In genomic region chr5:134086943-134087305, GRCh38 we compare ENCODE assay signal across 11 cellular contexts. TPM values are rescaled to one million over a fixed set of nuclear protein-coding genes. Genes with fewer than 3 reads are reported as not detected.
DNase-seq lines count a peak whose midpoint lies in the region; ATAC-seq and TF ChIP-seq lines count a peak whose summit lies in the region.
"Had no signal": no experiment of that assay in that cellular context is flagged by ENCODE, and none has a peak within 500 bp of the region (broad histone marks: within the 10 kb centered on the region; RNA-seq: fewer than 3 reads in every experiment).

No MANE protein-coding gene starts in this region.

- H3K27me3 ChIP-seq in spleen (replicated peaks in 1 of 7) = no peaks in the 10 kb centered on the region
- H3K27me3 ChIP-seq: transverse colon had no signal

- no peak for ATAC-seq in Right ventricle myocardium inferior
- no peak for ATAC-seq in GM21360 (IDR thresholded peaks at IDR 0.05; ENCODE audit: unreplicated experiment)

- TF ChIP-seq CTCF in spleen (IDR thresholded peaks at IDR 0.05 in 8 of 11, conservative IDR thresholded peaks at IDR 0.05 in 3 of 11) = no peak

- peaks cover 6 to 36% (median 18%) of the 10 kb centered on the region in 6 donors for H3K4me1 ChIP-seq in spleen

- intact Hi-C loops in Right ventricle myocardium inferior (cut with DNase I) = no loop called here
- intact Hi-C loops in spleen (cut with DNase I; ENCODE audit: low total_unique reads) = no loop called here

- no peak for TF ChIP-seq POLR2A in spleen (IDR thresholded peaks at IDR 0.05)

- H3K4me3 ChIP-seq in spleen = no peak overlapping the region
- H3K4me3 ChIP-seq: transverse colon had no signal

- WGBS in spleen, 5 donors = 74 to 87% (median 83%) methylated on average over 12 of the region's 12 CpGs

- peak in 2 of 3 experiments; percentile 52 to 56 for DNase-seq in activated CD8-positive, alpha-beta memory T cell treated with anti-CD3 and anti-CD28 coated beads for 48 hours (ENCODE audit: low read depth in 2 of 3, low spot score in 2 of 3)
- peak; percentile 51 for DNase-seq in amniotic epithelial cell (ENCODE audit: low read depth)
- DNase-seq in stimulated activated CD4-positive, alpha-beta T cell treated with anti-CD3 and anti-CD28 coated beads, TNF-alpha, amount 100 ng/mL, for 48 hours (ENCODE audit: low read depth in 3 of 3) = peak; percentile 62 to 76 (median 63)
- no peak for DNase-seq in NCI-H2227 (lab: John Stamatoyannopoulos, UW; ENCODE audit: unreplicated experiment)
- DNase-seq in Right ventricle myocardium inferior (ENCODE audit: missing footprints) = no peak
- no peak for DNase-seq in spleen
- DNase-seq: NCI-H510A treated with DMSO at 0.1 percent for 48 hours, transverse colon had no signal

- H3K36me3 ChIP-seq in KOPT-K1 (ENCODE audit: insufficient read depth, low read length) = no peaks in the 10 kb centered on the region
- no peaks in the 10 kb centered on the region for H3K36me3 ChIP-seq in spleen
- H3K36me3 ChIP-seq: transverse colon had no signal

- H3K9me3 ChIP-seq in KOPT-K1 (ENCODE audit: insufficient read depth, low read length, poor library complexity, severe bottlenecking) (no peaks in the 10 kb centered on the region), spleen (no peaks in the 10 kb centered on the region)
- H3K9me3 ChIP-seq: transverse colon had no signal

- H3K27ac ChIP-seq in KOPT-K1 (ENCODE audit: low read depth, low read length, poor library complexity, severe bottlenecking) (peak overlapping the region; percentile 95), spleen (peak overlapping the region in 2 of 8 donors; percentile 44 to 65)
- H3K27ac ChIP-seq: KMS-11, transverse colon had no signal

RNA-seq across cellular contexts. Expression of gene TCF7, which starts 27.6 kb away (rescaled TPM):
- total RNA-seq in Right ventricle myocardium inferior (2.8 TPM), spleen (10 to 100 TPM; 29.0 to 88.3 (median 53.7) TPM)
- 10 to 100 TPM; 13.7 to 24.3 (median 18.1) TPM for polyA plus RNA-seq in spleen

Comparison
In these comparisons a context has a peak if more than half of its experiments do, and no peak if none do; other contexts are left out.
1. DNase-seq: peak in activated CD8-positive, alpha-beta memory T cell treated with anti-CD3 and anti-CD28 coated beads for 48 hours (2 of 3), amniotic epithelial cell (single experiment) and stimulated activated CD4-positive, alpha-beta T cell treated with anti-CD3 and anti-CD28 coated beads, TNF-alpha, amount 100 ng/mL, for 48 hours (3 of 3); none in NCI-H2227 (single experiment), Right ventricle myocardium inferior (single experiment) and spleen (single experiment).